Comparison of ENCODE assay signal across 22 cellular contexts in genomic region chr14:22271838-22272237, GRCh38.
DNase-seq lines count a peak whose midpoint lies in the region; ATAC-seq and TF ChIP-seq lines count a peak whose summit lies in the region.
"Had no signal": no experiment of that assay in that cellular context is flagged by ENCODE, and none has a peak within 500 bp of the region (broad histone marks: within the 10 kb centered on the region; RNA-seq: fewer than 3 reads in every experiment).

No MANE protein-coding gene starts in this region.

- CTCF ChIA-PET in activated CD8-positive, alpha-beta memory T cell treated with anti-CD3 and anti-CD28 coated beads, Interleukin-2, amount 10 ng/mL, durations not matched to agents 7 days and 5 days (lab: Charles Lee) = no interaction called here

- H3K36me3 Mint-ChIP-seq in activated CD8-positive, alpha-beta memory T cell treated with anti-CD3 and anti-CD28 coated beads, Interleukin-2, amount 10 ng/mL, durations not matched to agents 7 days and 5 days = no peaks in the 10 kb centered on the region
- no peaks in the 10 kb centered on the region for H3K36me3 Mint-ChIP-seq in activated naive CD8-positive, alpha-beta T cell
- H3K36me3 Mint-ChIP-seq in osteocyte (ENCODE audit: unreplicated experiment) = no peaks in the 10 kb centered on the region
- H3K36me3 Mint-ChIP-seq: natural killer cell had no signal

- H3K4me1 Mint-ChIP-seq in activated CD8-positive, alpha-beta memory T cell treated with anti-CD3 and anti-CD28 coated beads, Interleukin-2, amount 10 ng/mL, durations not matched to agents 7 days and 5 days = no peaks in the 10 kb centered on the region
- H3K4me1 Mint-ChIP-seq in activated naive CD8-positive, alpha-beta T cell (ENCODE audit: low read depth) = no peaks in the 10 kb centered on the region
- peaks cover 51% of the 10 kb centered on the region for H3K4me1 Mint-ChIP-seq in osteocyte (ENCODE audit: unreplicated experiment)
- H3K4me1 Mint-ChIP-seq: natural killer cell had no signal

- ATAC-seq in activated CD8-positive, alpha-beta memory T cell treated with anti-CD3 and anti-CD28 coated beads, Interleukin-2, amount 10 ng/mL, durations not matched to agents 7 days and 5 days = no peak
- ATAC-seq in HG03565 (IDR thresholded peaks at IDR 0.05; ENCODE audit: unreplicated experiment) = no peak
- ATAC-seq: HepG2, left colon, natural killer cell, upper lobe of right lung had no signal

- TF ChIP-seq CTCF in osteocyte (IDR thresholded peaks at IDR 0.05) = no peak

- peak overlapping the region; percentile 56 for H3K27ac Mint-ChIP-seq in activated CD8-positive, alpha-beta memory T cell treated with anti-CD3 and anti-CD28 coated beads, Interleukin-2, amount 10 ng/mL, durations not matched to agents 7 days and 5 days
- H3K27ac Mint-ChIP-seq in activated naive CD8-positive, alpha-beta T cell = no peak overlapping the region
- peak overlapping the region; percentile 85 for H3K27ac Mint-ChIP-seq in osteocyte (ENCODE audit: unreplicated experiment)
- H3K27ac Mint-ChIP-seq: natural killer cell had no signal

- H3K9me3 Mint-ChIP-seq in activated CD8-positive, alpha-beta memory T cell treated with anti-CD3 and anti-CD28 coated beads, Interleukin-2, amount 10 ng/mL, durations not matched to agents 7 days and 5 days (ENCODE audit: low read depth) = no peaks in the 10 kb centered on the region
- no peaks in the 10 kb centered on the region for H3K9me3 Mint-ChIP-seq in activated naive CD8-positive, alpha-beta T cell (ENCODE audit: low read depth)
- H3K9me3 Mint-ChIP-seq in osteocyte (ENCODE audit: unreplicated experiment) = no peaks in the 10 kb centered on the region
- H3K9me3 Mint-ChIP-seq: natural killer cell had no signal

- peak overlapping the region; percentile 40 for H3K4me3 Mint-ChIP-seq in activated CD8-positive, alpha-beta memory T cell treated with anti-CD3 and anti-CD28 coated beads, Interleukin-2, amount 10 ng/mL, durations not matched to agents 7 days and 5 days
- peak overlapping the region; percentile 42 for H3K4me3 Mint-ChIP-seq in activated naive CD8-positive, alpha-beta T cell
- peak overlapping the region; percentile 22 for H3K4me3 Mint-ChIP-seq in osteocyte (ENCODE audit: unreplicated experiment)
- H3K4me3 Mint-ChIP-seq: natural killer cell had no signal

- no peak for DNase-seq in activated CD8-positive, alpha-beta memory T cell treated with anti-CD3 and anti-CD28 coated beads, Interleukin-2, amount 10 ng/mL, durations not matched to agents 7 days and 5 days
- no peak for DNase-seq in activated CD8-positive, alpha-beta memory T cell treated with anti-CD3 and anti-CD28 coated beads for 24 hours
- DNase-seq in Daoy (ENCODE audit: low read depth) = peak; percentile 15
- no peak for DNase-seq in osteocyte (ENCODE audit: extremely low spot score, unreplicated experiment)
- DNase-seq in amygdala (lab: John Stamatoyannopoulos, UW) = no peak
- no peak for DNase-seq in Kasumi-1 (lab: John Stamatoyannopoulos, UW)
- DNase-seq: ACHN, caudate nucleus, dorsolateral prefrontal cortex, GM23248, head of caudate nucleus, left colon, mesenchymal stem cell, natural killer cell, NCI-H1092 treated with DMSO at 0.1 percent for 48 hours, NCI-H2029 treated with DMSO at 0.1 percent for 48 hours, NCI-H446 treated with DMSO at 0.1 percent for 48 hours, ovary, upper lobe of right lung had no signal

- no peaks in the 10 kb centered on the region for H3K27me3 Mint-ChIP-seq in activated CD8-positive, alpha-beta memory T cell treated with anti-CD3 and anti-CD28 coated beads, Interleukin-2, amount 10 ng/mL, durations not matched to agents 7 days and 5 days
- H3K27me3 Mint-ChIP-seq in activated naive CD8-positive, alpha-beta T cell = no peaks in the 10 kb centered on the region
- H3K27me3 Mint-ChIP-seq in osteocyte (ENCODE audit: unreplicated experiment) = peaks cover 15% of the 10 kb centered on the region
